ENCODE assay signal across 8 cellular contexts in genomic region chr6:157020398-157021266, GRCh38.
DNase-seq lines count a peak whose midpoint lies in the region; ATAC-seq and TF ChIP-seq lines count a peak whose summit lies in the region.

No MANE protein-coding gene starts in this region.

- H3K4me3 Mint-ChIP-seq in endodermal cell = peak overlapping the region; percentile 84
- H3K4me3 Mint-ChIP-seq in mesothelial cell of epicardium = peak overlapping the region; percentile 90
- peak overlapping the region; percentile 96 to 98 for H3K4me3 Mint-ChIP-seq in stimulated activated naive B cell treated with anti-CD40 and anti-IgM and Interleukin-4, amounts not matched to agents 10 μg/mL and 1 μg/mL and 100 μg/mL, for 72 hours

- H3K27ac ChIP-seq in ACC112 (ENCODE audit: low read depth, low read length) = peak overlapping the region; percentile 98
- H3K27ac ChIP-seq in endodermal cell (ENCODE audit: low read depth, low read length) = peak overlapping the region; percentile 100

- peak overlapping the region; percentile 95 for H3K4me3 ChIP-seq in ACC112 (ENCODE audit: low read depth, low read length)
- H3K4me3 ChIP-seq in endodermal cell (ENCODE audit: low read length) = peak overlapping the region; percentile 86

- H3K79me2 ChIP-seq in ACC112 (ENCODE audit: control insufficient read depth, insufficient read depth, low read length, unreplicated experiment) = peaks cover 59% of the 10 kb centered on the region

- TF ChIP-seq CTCF in endodermal cell (conservative IDR thresholded peaks at IDR 0.05) (no peak), mesothelial cell of epicardium (IDR thresholded peaks at IDR 0.05; ENCODE audit: unreplicated experiment) (no peak)

- H3K36me3 Mint-ChIP-seq in endodermal cell (ENCODE audit: low read depth) = no peaks in the 10 kb centered on the region
- H3K36me3 Mint-ChIP-seq in mesothelial cell of epicardium = peaks cover 4% of the 10 kb centered on the region
- H3K36me3 Mint-ChIP-seq in stimulated activated naive B cell treated with anti-CD40 and anti-IgM and Interleukin-4, amounts not matched to agents 10 μg/mL and 1 μg/mL and 100 μg/mL, for 72 hours = peaks cover 3% of the 10 kb centered on the region in 2 donors

- ATAC-seq in GM18499 (IDR thresholded peaks at IDR 0.05; ENCODE audit: insufficient read depth, unreplicated experiment) (peak; percentile 16), HG02938 (IDR thresholded peaks at IDR 0.05; ENCODE audit: unreplicated experiment) (peak; percentile 36)
- ATAC-seq in stimulated activated naive B cell treated with anti-CD40 and anti-IgM and Interleukin-4, amounts not matched to agents 10 μg/mL and 1 μg/mL and 100 μg/mL, for 72 hours (replicated peaks) = peak; percentile 49 to 57

- WGBS in endodermal cell (ENCODE audit: insufficient coverage in 1 of 2, insufficient read length in 1 of 2), 2 experiments = 4 to 14% methylated on average over 16 to 35 of the region's 38 CpGs

- no peaks in the 10 kb centered on the region for H3K27me3 Mint-ChIP-seq in endodermal cell (ENCODE audit: insufficient read depth)
- H3K27me3 Mint-ChIP-seq in mesothelial cell of epicardium (ENCODE audit: low read depth) = no peaks in the 10 kb centered on the region
- no peaks in the 10 kb centered on the region for H3K27me3 Mint-ChIP-seq in stimulated activated naive B cell treated with anti-CD40 and anti-IgM and Interleukin-4, amounts not matched to agents 10 μg/mL and 1 μg/mL and 100 μg/mL, for 72 hours

- DNase-seq in NCI-H2171 (lab: John Stamatoyannopoulos, UW) = peak; percentile 66
- peak; percentile 51 to 54 for DNase-seq in activated CD4-positive, alpha-beta T cell treated with anti-CD3 and anti-CD28 coated beads for 4 hours
- DNase-seq in endodermal cell = peak; percentile 83
- no peak for DNase-seq in mesothelial cell of epicardium (ENCODE audit: low spot score in 2 of 2, unreplicated experiment in 2 of 2)
- DNase-seq in stimulated activated naive B cell treated with anti-CD40 and anti-IgM and Interleukin-4, amounts not matched to agents 10 μg/mL and 1 μg/mL and 100 μg/mL, for 72 hours = peak; percentile 60

- peaks cover 9% of the 10 kb centered on the region for H3K9me3 ChIP-seq in endodermal cell (ENCODE audit: control insufficient read depth, low read length)

- H3K4me1 ChIP-seq in ACC112 (ENCODE audit: control insufficient read depth, insufficient read depth, low read length, unreplicated experiment) = peaks cover 26% of the 10 kb centered on the region
- peaks cover 3% of the 10 kb centered on the region for H3K4me1 ChIP-seq in endodermal cell (ENCODE audit: control insufficient read depth, insufficient read depth, low read length)

- H3K9me3 Mint-ChIP-seq in endodermal cell (peaks cover 7% of the 10 kb centered on the region), mesothelial cell of epicardium (peaks cover 8% of the 10 kb centered on the region)
- no peaks in the 10 kb centered on the region for H3K9me3 Mint-ChIP-seq in stimulated activated naive B cell treated with anti-CD40 and anti-IgM and Interleukin-4, amounts not matched to agents 10 μg/mL and 1 μg/mL and 100 μg/mL, for 72 hours

- H3K36me3 ChIP-seq in ACC112 (ENCODE audit: insufficient read depth, low read length) = no peaks in the 10 kb centered on the region
- no peaks in the 10 kb centered on the region for H3K36me3 ChIP-seq in endodermal cell (ENCODE audit: control insufficient read depth, insufficient read depth, low read length)

- H3K27ac Mint-ChIP-seq in endodermal cell (peak overlapping the region; percentile 96), mesothelial cell of epicardium (peak overlapping the region; percentile 100)
- H3K27ac Mint-ChIP-seq in stimulated activated naive B cell treated with anti-CD40 and anti-IgM and Interleukin-4, amounts not matched to agents 10 μg/mL and 1 μg/mL and 100 μg/mL, for 72 hours = peak overlapping the region; percentile 100

- H3K4me1 Mint-ChIP-seq in endodermal cell (peaks cover 29% of the 10 kb centered on the region), mesothelial cell of epicardium (peaks cover 35% of the 10 kb centered on the region)
- peaks cover 22 to 54% of the 10 kb centered on the region in 2 donors for H3K4me1 Mint-ChIP-seq in stimulated activated naive B cell treated with anti-CD40 and anti-IgM and Interleukin-4, amounts not matched to agents 10 μg/mL and 1 μg/mL and 100 μg/mL, for 72 hours

- H3K27me3 ChIP-seq in ACC112 (ENCODE audit: insufficient read depth, low read length) = no peaks in the 10 kb centered on the region
- H3K27me3 ChIP-seq in endodermal cell (ENCODE audit: control insufficient read depth, insufficient read depth, low read length, poor library complexity, severe bottlenecking) = no peaks in the 10 kb centered on the region

- H2AFZ ChIP-seq in ACC112 (ENCODE audit: low read length, unreplicated experiment) = peak overlapping the region; percentile 81

- peak overlapping the region; percentile 93 for H3K9ac ChIP-seq in endodermal cell (ENCODE audit: extremely low read depth, low read length, poor library complexity, severe bottlenecking)

Comparison
In these comparisons a context has a peak if more than half of its experiments do, and no peak if none do; other contexts are left out.
1. DNase-seq: peak in NCI-H2171 (single experiment), activated CD4-positive, alpha-beta T cell treated with anti-CD3 and anti-CD28 coated beads for 4 hours (2 of 2), endodermal cell (single experiment) and stimulated activated naive B cell treated with anti-CD40 and anti-IgM and Interleukin-4, amounts not matched to agents 10 μg/mL and 1 μg/mL and 100 μg/mL, for 72 hours (single experiment); none in mesothelial cell of epicardium (0 of 2).
2. Peak in every context shown above with its lines, with median percentiles within 50 percentile points of each other: ATAC-seq, H3K27ac Mint-ChIP-seq and H3K4me3 Mint-ChIP-seq.